Comparison of ENCODE assay signal across 26 cellular contexts in genomic region chr12:122949816-122950215, GRCh38.
"Had no signal": no experiment of that assay in that cellular context is flagged by ENCODE, and none has a peak within 500 bp of the region (broad histone marks: within the 10 kb centered on the region; RNA-seq: fewer than 3 reads in every experiment).

No MANE protein-coding gene starts in this region.

- H3K4me3 Mint-ChIP-seq: activated CD4-positive, alpha-beta T cell treated with anti-CD3 and anti-CD28 coated beads, Interleukin-2, amount 10 ng/mL, durations not matched to agents 7 days and 5 days; activated CD8-positive, alpha-beta memory T cell treated with anti-CD3 and anti-CD28 coated beads, Interleukin-2, amount 10 ng/mL, durations not matched to agents 7 days and 5 days; activated CD8-positive, alpha-beta T cell treated with anti-CD3 and anti-CD28 coated beads for 36 hours; activated naive CD8-positive, alpha-beta T cell treated with anti-CD3 and anti-CD28 coated beads, Interleukin-2, amount 50 U/mL, for 24 hours; activated T-helper 1 cell treated with anti-CD3 and anti-CD28 coated beads, Interleukin-12 subunit alpha, Interleukin-12 subunit beta, Interleukin-2, Interleukin-4 antibody, amounts not matched to agents 30 ng/mL and 10 ng/mL and 1 ng/mL, durations not matched to agents 14 hours and 24 hours and 36 hours; effector memory CD8-positive, alpha-beta T cell; natural killer cell treated with Interleukin-12 subunit alpha and Interleukin-12 subunit beta and Interleukin-15 and Interleukin-18, amount 100 ng/mL, for 72 hours; stimulated activated naive CD8-positive, alpha-beta T cell treated with anti-CD3 and anti-CD28 coated beads, Interleukin-15, Interleukin-2, amounts not matched to agents 100 ng/mL and 50 ng/mL, for 24 hours had no signal

- H3K27ac ChIP-seq: body of pancreas, colonic mucosa, left ventricle myocardium inferior, neutrophil, pancreas, psoas muscle, tibial artery, WERI-Rb-1 had no signal

- H3K9me3 ChIP-seq: body of pancreas, colonic mucosa, left ventricle myocardium inferior, neutrophil, pancreas, psoas muscle, tibial artery had no signal

- H3K27me3 ChIP-seq: body of pancreas, colonic mucosa, dorsolateral prefrontal cortex, neutrophil, pancreas, tibial artery had no signal

- H3K36me3 ChIP-seq: colonic mucosa, left ventricle myocardium inferior, neutrophil, pancreas, tibial artery, WERI-Rb-1 had no signal

- H3K27ac Mint-ChIP-seq: activated CD8-positive, alpha-beta memory T cell treated with anti-CD3 and anti-CD28 coated beads, Interleukin-2, amount 10 ng/mL, durations not matched to agents 7 days and 5 days; activated CD8-positive, alpha-beta T cell treated with anti-CD3 and anti-CD28 coated beads for 36 hours; activated naive CD8-positive, alpha-beta T cell treated with anti-CD3 and anti-CD28 coated beads, Interleukin-2, amount 50 U/mL, for 24 hours; activated T-helper 1 cell treated with anti-CD3 and anti-CD28 coated beads, Interleukin-12 subunit alpha, Interleukin-12 subunit beta, Interleukin-2, Interleukin-4 antibody, amounts not matched to agents 30 ng/mL and 10 ng/mL and 1 ng/mL, durations not matched to agents 14 hours and 24 hours and 36 hours; stimulated activated naive CD8-positive, alpha-beta T cell treated with anti-CD3 and anti-CD28 coated beads, Interleukin-15, Interleukin-2, amounts not matched to agents 100 ng/mL and 50 ng/mL, for 24 hours had no signal

- DNase-seq: activated CD4-positive, alpha-beta T cell treated with anti-CD3 and anti-CD28 coated beads, Interleukin-2, amount 10 ng/mL, durations not matched to agents 7 days and 5 days; activated CD4-positive, CD25-positive, alpha-beta regulatory T cell treated with anti-CD3 and anti-CD28 coated beads, Interleukin-2, amount 50 U/mL, for 72 hours; activated CD8-positive, alpha-beta memory T cell treated with anti-CD3 and anti-CD28 coated beads, Interleukin-2, amount 10 ng/mL, durations not matched to agents 7 days and 5 days; activated CD8-positive, alpha-beta T cell treated with anti-CD3 and anti-CD28 coated beads for 36 hours; activated gamma-delta T cell; activated naive CD4-positive, alpha-beta T cell treated with anti-CD3 and anti-CD28 coated beads, Interleukin-2, amount 50 U/mL, for 16 hours; activated naive CD8-positive, alpha-beta T cell treated with anti-CD3 and anti-CD28 coated beads, Interleukin-2, amount 50 U/mL, for 24 hours; body of pancreas; central memory CD4-positive, alpha-beta T cell; colonic mucosa; dorsolateral prefrontal cortex; effector memory CD8-positive, alpha-beta T cell; hippocampal formation; kidney glomerular epithelial cell; left ventricle myocardium inferior; stimulated activated CD4-positive, alpha-beta T cell treated with anti-CD3 and anti-CD28 coated beads, Interleukin-4, amount 100 ng/mL, for 24 hours; tibial artery; WERI-Rb-1 had no signal

- H3K4me1 ChIP-seq: pancreas had no signal

- H3K27me3 Mint-ChIP-seq: activated CD8-positive, alpha-beta memory T cell treated with anti-CD3 and anti-CD28 coated beads, Interleukin-2, amount 10 ng/mL, durations not matched to agents 7 days and 5 days; activated naive CD8-positive, alpha-beta T cell treated with anti-CD3 and anti-CD28 coated beads, Interleukin-2, amount 50 U/mL, for 24 hours; effector memory CD8-positive, alpha-beta T cell; natural killer cell treated with Interleukin-12 subunit alpha and Interleukin-12 subunit beta and Interleukin-15 and Interleukin-18, amount 100 ng/mL, for 72 hours; stimulated activated naive CD8-positive, alpha-beta T cell treated with anti-CD3 and anti-CD28 coated beads, Interleukin-15, Interleukin-2, amounts not matched to agents 100 ng/mL and 50 ng/mL, for 24 hours had no signal

- H3K36me3 Mint-ChIP-seq: activated CD8-positive, alpha-beta memory T cell treated with anti-CD3 and anti-CD28 coated beads, Interleukin-2, amount 10 ng/mL, durations not matched to agents 7 days and 5 days; natural killer cell treated with Interleukin-12 subunit alpha and Interleukin-12 subunit beta and Interleukin-15 and Interleukin-18, amount 100 ng/mL, for 72 hours had no signal

- H3K4me3 ChIP-seq: body of pancreas, colonic mucosa, dorsolateral prefrontal cortex, left ventricle myocardium inferior, pancreas, psoas muscle, tibial artery had no signal

- H3K9me3 Mint-ChIP-seq: activated CD4-positive, alpha-beta T cell treated with anti-CD3 and anti-CD28 coated beads, Interleukin-2, amount 10 ng/mL, durations not matched to agents 7 days and 5 days; activated CD8-positive, alpha-beta T cell treated with anti-CD3 and anti-CD28 coated beads for 36 hours; activated naive CD8-positive, alpha-beta T cell treated with anti-CD3 and anti-CD28 coated beads, Interleukin-2, amount 50 U/mL, for 24 hours; activated T-helper 1 cell treated with anti-CD3 and anti-CD28 coated beads, Interleukin-12 subunit alpha, Interleukin-12 subunit beta, Interleukin-2, Interleukin-4 antibody, amounts not matched to agents 30 ng/mL and 10 ng/mL and 1 ng/mL, durations not matched to agents 14 hours and 24 hours and 36 hours; effector memory CD8-positive, alpha-beta T cell; natural killer cell treated with Interleukin-12 subunit alpha and Interleukin-12 subunit beta and Interleukin-15 and Interleukin-18, amount 100 ng/mL, for 72 hours; stimulated activated naive CD8-positive, alpha-beta T cell treated with anti-CD3 and anti-CD28 coated beads, Interleukin-15, Interleukin-2, amounts not matched to agents 100 ng/mL and 50 ng/mL, for 24 hours had no signal

- ATAC-seq: activated CD8-positive, alpha-beta memory T cell treated with anti-CD3 and anti-CD28 coated beads, Interleukin-2, amount 10 ng/mL, durations not matched to agents 7 days and 5 days; activated CD8-positive, alpha-beta T cell treated with anti-CD3 and anti-CD28 coated beads for 36 hours; activated naive CD8-positive, alpha-beta T cell treated with anti-CD3 and anti-CD28 coated beads, Interleukin-2, amount 50 U/mL, for 24 hours; body of pancreas; effector memory CD8-positive, alpha-beta T cell; esophagus mucosa; natural killer cell treated with Interleukin-12 subunit alpha and Interleukin-12 subunit beta and Interleukin-15 and Interleukin-18, amount 100 ng/mL, for 72 hours; pancreas; psoas muscle; right cardiac atrium had no signal
